39 cellular contexts compared by ENCODE assay signal in genomic region chr1:116176306-116176789, GRCh38.
"Had no signal": no experiment of that assay in that cellular context is flagged by ENCODE, and none has a peak within 500 bp of the region (broad histone marks: within the 10 kb centered on the region; RNA-seq: fewer than 3 reads in every experiment).

No MANE protein-coding gene starts in this region.

- H3K27ac Mint-ChIP-seq: activated naive CD4-positive, alpha-beta T cell treated with anti-CD3 and anti-CD28 coated beads for 36 hours; activated naive CD4-positive, alpha-beta T cell treated with anti-CD3 and anti-CD28 coated beads, Interleukin-2, amount 10 ng/mL, durations not matched to agents 7 days and 5 days; activated naive CD4-positive, alpha-beta T cell treated with anti-CD3 and anti-CD28 coated beads, Interleukin-2, amount 50 U/mL, for 24 hours; activated naive CD4-positive, alpha-beta T cell treated with anti-CD3 and anti-CD28 coated beads, Interleukin-2, amount 50 U/mL, for 72 hours; activated naive CD8-positive, alpha-beta T cell; activated naive CD8-positive, alpha-beta T cell treated with anti-CD3 and anti-CD28 coated beads for 36 hours; activated naive CD8-positive, alpha-beta T cell treated with anti-CD3 and anti-CD28 coated beads, Interleukin-2, amount 10 ng/mL, durations not matched to agents 7 days and 5 days; activated naive CD8-positive, alpha-beta T cell treated with anti-CD3 and anti-CD28 coated beads, Interleukin-2, amount 50 U/mL, for 24 hours; activated T-cell treated with anti-CD3 and anti-CD28 coated beads, Interleukin-2, amount 50 U/mL, for 24 hours; activated T-cell treated with anti-CD3 and anti-CD28 coated beads, Interleukin-2, amount 50 U/mL, for 72 hours; activated T-helper 1 cell treated with anti-CD3 and anti-CD28 coated beads, Interleukin-12 subunit alpha, Interleukin-12 subunit beta, Interleukin-2, Interleukin-4 antibody, amounts not matched to agents 30 ng/mL and 10 ng/mL and 1 ng/mL, durations not matched to agents 14 hours and 24 hours and 36 hours; activated T-helper 17 cell treated with anti-CD3 and anti-CD28 coated beads, Interleukin-2, amount 50 U/mL, for 72 hours; activated T-helper 2 cell treated with anti-CD3 and anti-CD28 coated beads, Interferon-gamma antibody, Interleukin-2, Interleukin-4, amounts not matched to agents 10 μg/mL and 5 μg/mL and 100 μg/mL, durations not matched to agents 14 hours and 24 hours and 36 hours; brain had no signal

- H3K27ac ChIP-seq: adrenal gland, ascending aorta, body of pancreas, brain microvascular endothelial cell, breast epithelium, cardiac muscle cell had no signal

- H3K9me3 ChIP-seq: adrenal gland, ascending aorta, body of pancreas, breast epithelium had no signal

- H3K4me1 Mint-ChIP-seq: activated naive CD4-positive, alpha-beta T cell treated with anti-CD3 and anti-CD28 coated beads, Interleukin-2, amount 10 ng/mL, durations not matched to agents 7 days and 5 days; activated naive CD4-positive, alpha-beta T cell treated with anti-CD3 and anti-CD28 coated beads, Interleukin-2, amount 50 U/mL, for 24 hours; activated naive CD8-positive, alpha-beta T cell treated with anti-CD3 and anti-CD28 coated beads for 36 hours; activated naive CD8-positive, alpha-beta T cell treated with anti-CD3 and anti-CD28 coated beads, Interleukin-2, amount 10 ng/mL, durations not matched to agents 7 days and 5 days; activated naive CD8-positive, alpha-beta T cell treated with anti-CD3 and anti-CD28 coated beads, Interleukin-2, amount 50 U/mL, for 24 hours; activated T-helper 17 cell treated with anti-CD3 and anti-CD28 coated beads, Interleukin-2, amount 50 U/mL, for 72 hours; central memory CD8-positive, alpha-beta T cell had no signal

- H3K27me3 ChIP-seq: adrenal gland, ascending aorta, body of pancreas, breast epithelium, cardiac muscle cell had no signal

- H3K4me3 Mint-ChIP-seq: activated naive CD4-positive, alpha-beta T cell treated with anti-CD3 and anti-CD28 coated beads for 36 hours; activated naive CD4-positive, alpha-beta T cell treated with anti-CD3 and anti-CD28 coated beads, Interleukin-2, amount 10 ng/mL, durations not matched to agents 7 days and 5 days; activated naive CD4-positive, alpha-beta T cell treated with anti-CD3 and anti-CD28 coated beads, Interleukin-2, amount 50 U/mL, for 24 hours; activated naive CD8-positive, alpha-beta T cell; activated naive CD8-positive, alpha-beta T cell treated with anti-CD3 and anti-CD28 coated beads for 36 hours; activated naive CD8-positive, alpha-beta T cell treated with anti-CD3 and anti-CD28 coated beads, Interleukin-2, amount 10 ng/mL, durations not matched to agents 7 days and 5 days; activated naive CD8-positive, alpha-beta T cell treated with anti-CD3 and anti-CD28 coated beads, Interleukin-2, amount 50 U/mL, for 24 hours; activated T-cell treated with anti-CD3 and anti-CD28 coated beads, Interleukin-2, amount 50 U/mL, for 24 hours; activated T-cell treated with anti-CD3 and anti-CD28 coated beads, Interleukin-2, amount 50 U/mL, for 4 hours; activated T-cell treated with anti-CD3 and anti-CD28 coated beads, Interleukin-2, amount 50 U/mL, for 72 hours; activated T-helper 1 cell treated with anti-CD3 and anti-CD28 coated beads, Interleukin-12 subunit alpha, Interleukin-12 subunit beta, Interleukin-2, Interleukin-4 antibody, amounts not matched to agents 30 ng/mL and 10 ng/mL and 1 ng/mL, durations not matched to agents 14 hours and 24 hours and 36 hours; activated T-helper 17 cell treated with anti-CD3 and anti-CD28 coated beads, Interleukin-2, amount 50 U/mL, for 72 hours; brain; central memory CD8-positive, alpha-beta T cell had no signal

- H3K9me3 Mint-ChIP-seq: activated naive CD4-positive, alpha-beta T cell treated with anti-CD3 and anti-CD28 coated beads for 36 hours; activated naive CD4-positive, alpha-beta T cell treated with anti-CD3 and anti-CD28 coated beads, Interleukin-2, amount 10 ng/mL, durations not matched to agents 7 days and 5 days; activated naive CD4-positive, alpha-beta T cell treated with anti-CD3 and anti-CD28 coated beads, Interleukin-2, amount 50 U/mL, for 24 hours; activated naive CD4-positive, alpha-beta T cell treated with anti-CD3 and anti-CD28 coated beads, Interleukin-2, amount 50 U/mL, for 72 hours; activated naive CD8-positive, alpha-beta T cell treated with anti-CD3 and anti-CD28 coated beads for 36 hours; activated naive CD8-positive, alpha-beta T cell treated with anti-CD3 and anti-CD28 coated beads, Interleukin-2, amount 10 ng/mL, durations not matched to agents 7 days and 5 days; activated naive CD8-positive, alpha-beta T cell treated with anti-CD3 and anti-CD28 coated beads, Interleukin-2, amount 50 U/mL, for 24 hours; activated T-cell treated with anti-CD3 and anti-CD28 coated beads, Interleukin-2, amount 50 U/mL, for 24 hours; activated T-cell treated with anti-CD3 and anti-CD28 coated beads, Interleukin-2, amount 50 U/mL, for 4 hours; activated T-cell treated with anti-CD3 and anti-CD28 coated beads, Interleukin-2, amount 50 U/mL, for 72 hours; activated T-helper 1 cell treated with anti-CD3 and anti-CD28 coated beads, Interleukin-12 subunit alpha, Interleukin-12 subunit beta, Interleukin-2, Interleukin-4 antibody, amounts not matched to agents 30 ng/mL and 10 ng/mL and 1 ng/mL, durations not matched to agents 14 hours and 24 hours and 36 hours; activated T-helper 17 cell treated with anti-CD3 and anti-CD28 coated beads, Interleukin-2, amount 50 U/mL, for 72 hours; activated T-helper 2 cell treated with anti-CD3 and anti-CD28 coated beads, Interferon-gamma antibody, Interleukin-2, Interleukin-4, amounts not matched to agents 10 μg/mL and 5 μg/mL and 100 μg/mL, durations not matched to agents 14 hours and 24 hours and 36 hours; central memory CD8-positive, alpha-beta T cell had no signal

- H3K27me3 Mint-ChIP-seq: activated naive CD4-positive, alpha-beta T cell treated with anti-CD3 and anti-CD28 coated beads, Interleukin-2, amount 50 U/mL, for 24 hours; activated naive CD8-positive, alpha-beta T cell; activated naive CD8-positive, alpha-beta T cell treated with anti-CD3 and anti-CD28 coated beads for 36 hours; activated naive CD8-positive, alpha-beta T cell treated with anti-CD3 and anti-CD28 coated beads, Interleukin-2, amount 50 U/mL, for 24 hours; activated T-cell treated with anti-CD3 and anti-CD28 coated beads, Interleukin-2, amount 50 U/mL, for 24 hours; activated T-helper 17 cell treated with anti-CD3 and anti-CD28 coated beads, Interleukin-2, amount 50 U/mL, for 72 hours; brain had no signal

- H3K36me3 Mint-ChIP-seq: activated naive CD4-positive, alpha-beta T cell treated with anti-CD3 and anti-CD28 coated beads, Interleukin-2, amount 10 ng/mL, durations not matched to agents 7 days and 5 days; activated naive CD4-positive, alpha-beta T cell treated with anti-CD3 and anti-CD28 coated beads, Interleukin-2, amount 50 U/mL, for 24 hours; activated naive CD4-positive, alpha-beta T cell treated with anti-CD3 and anti-CD28 coated beads, Interleukin-2, amount 50 U/mL, for 72 hours; activated naive CD8-positive, alpha-beta T cell; activated naive CD8-positive, alpha-beta T cell treated with anti-CD3 and anti-CD28 coated beads for 36 hours; activated naive CD8-positive, alpha-beta T cell treated with anti-CD3 and anti-CD28 coated beads, Interleukin-2, amount 10 ng/mL, durations not matched to agents 7 days and 5 days; brain had no signal

- H3K4me1 ChIP-seq: adrenal gland, ascending aorta, breast epithelium had no signal

- H3K36me3 ChIP-seq: adrenal gland, ascending aorta, brain microvascular endothelial cell, breast epithelium, cardiac muscle cell had no signal

- FAIRE-seq: astrocyte had no signal

- DNase-seq: activated effector memory CD4-positive, alpha-beta T cell treated with anti-CD3 and anti-CD28 coated beads, Interleukin-2, amount 50 U/mL, for 16 hours; activated effector memory CD4-positive, alpha-beta T cell treated with Interleukin-2 at 50 U/mL for 16 hours; activated gamma-delta T cell; activated gamma-delta T cell treated with Interleukin-2 at 50 U/mL for 16 hours; activated naive CD4-positive, alpha-beta T cell; activated naive CD4-positive, alpha-beta T cell treated with anti-CD3 and anti-CD28 coated beads for 36 hours; activated naive CD4-positive, alpha-beta T cell treated with anti-CD3 and anti-CD28 coated beads, Interleukin-2, amount 10 ng/mL, durations not matched to agents 7 days and 5 days; activated naive CD4-positive, alpha-beta T cell treated with anti-CD3 and anti-CD28 coated beads, Interleukin-2, amount 50 U/mL, for 16 hours; activated naive CD4-positive, alpha-beta T cell treated with Interleukin-2 at 50 U/mL for 16 hours; activated naive CD8-positive, alpha-beta T cell treated with anti-CD3 and anti-CD28 coated beads for 36 hours; activated naive CD8-positive, alpha-beta T cell treated with anti-CD3 and anti-CD28 coated beads, Interleukin-2, amount 10 ng/mL, durations not matched to agents 7 days and 5 days; activated naive CD8-positive, alpha-beta T cell treated with anti-CD3 and anti-CD28 coated beads, Interleukin-2, amount 50 U/mL, for 24 hours; activated T-cell treated with anti-CD3 and anti-CD28 coated beads, Interleukin-2, amount 50 U/mL, for 1 hour; activated T-cell treated with anti-CD3 and anti-CD28 coated beads, Interleukin-2, amount 50 U/mL, for 24 hours; activated T-cell treated with anti-CD3 and anti-CD28 coated beads, Interleukin-2, amount 50 U/mL, for 4 hours; activated T-cell treated with anti-CD3 and anti-CD28 coated beads, Interleukin-2, amount 50 U/mL, for 48 hours; activated T-cell treated with anti-CD3 and anti-CD28 coated beads, Interleukin-2, amount 50 U/mL, for 72 hours; adrenal gland; amniotic stem cell; amygdala; anterior cingulate cortex; aorta; body of pancreas; brain microvascular endothelial cell; caudate nucleus; central memory CD4-positive, alpha-beta T cell; cerebellar nuclear complex had no signal

- ATAC-seq: activated naive CD4-positive, alpha-beta T cell treated with anti-CD3 and anti-CD28 coated beads, Interleukin-2, amount 50 U/mL, for 72 hours; activated naive CD8-positive, alpha-beta T cell treated with anti-CD3 and anti-CD28 coated beads, Interleukin-2, amount 50 U/mL, for 24 hours; activated T-cell treated with anti-CD3 and anti-CD28 coated beads, Interleukin-2, amount 50 U/mL, for 4 hours; activated T-cell treated with anti-CD3 and anti-CD28 coated beads, Interleukin-2, amount 50 U/mL, for 72 hours; activated T-helper 17 cell treated with anti-CD3 and anti-CD28 coated beads, Interleukin-2, amount 50 U/mL, for 72 hours; body of pancreas had no signal

- H3K4me3 ChIP-seq: adrenal gland, ascending aorta, body of pancreas, breast epithelium, cardiac muscle cell had no signal
